In genomic region chr2:120978359-120979050, GRCh38 we compare ENCODE assay signal across 23 cellular contexts.
DNase-seq lines count a peak whose midpoint lies in the region; ATAC-seq and TF ChIP-seq lines count a peak whose summit lies in the region.
"Had no signal": no experiment of that assay in that cellular context is flagged by ENCODE, and none has a peak within 500 bp of the region (broad histone marks: within the 10 kb centered on the region; RNA-seq: fewer than 3 reads in every experiment).

No MANE protein-coding gene starts in this region.

- POLR2A ChIA-PET in RWPE1 (lab: Yijun Ruan, JAX; ENCODE audit: low non-redundant PET), result no interaction called here

- CTCF ChIA-PET in RWPE1 (lab: Yijun Ruan, JAX), result no interaction called here

- no peaks in the 10 kb centered on the region for H3K4me1 Mint-ChIP-seq in stimulated activated memory B cell treated with anti-CD40 and anti-IgM and Interleukin-4, amounts not matched to agents 10 μg/mL and 1 μg/mL and 100 μg/mL, for 72 hours
- H3K4me1 Mint-ChIP-seq: CD4-positive, CD25-positive, alpha-beta regulatory T cell; stimulated activated naive B cell treated with anti-CD40 and anti-IgM and Interleukin-4, amounts not matched to agents 10 μg/mL and 1 μg/mL and 100 μg/mL, for 72 hours had no signal

- no peak overlapping the region for H3K4me3 Mint-ChIP-seq in stimulated activated memory B cell treated with anti-CD40 and anti-IgM and Interleukin-4, amounts not matched to agents 10 μg/mL and 1 μg/mL and 100 μg/mL, for 72 hours
- H3K4me3 Mint-ChIP-seq: activated T-cell treated with anti-CD3 and anti-CD28 coated beads, Interleukin-2, amount 50 U/mL, for 72 hours; CD4-positive, CD25-positive, alpha-beta regulatory T cell; dendritic cell treated with granulocyte-macrophage colony-stimulating factor and Interleukin-4, amounts not matched to agents 40 ng/mL and 50 ng/mL, for 4 days; GM23338; stimulated activated naive B cell treated with anti-CD40 and anti-IgM and Interleukin-4, amounts not matched to agents 10 μg/mL and 1 μg/mL and 100 μg/mL, for 72 hours; T-helper 1 cell treated with Interleukin-12 subunit alpha and Interleukin-12 subunit beta and Interleukin-4 antibody, amounts not matched to agents 30 μg/mL and 1 μg/mL, for 36 hours had no signal

- peak overlapping the region; percentile 8; the same call in 1 of the 2 replicates for H3K27ac ChIP-seq in RWPE1
- H3K27ac ChIP-seq: KMS-11, thoracic aorta had no signal

- no peaks in the 10 kb centered on the region for H3K36me3 Mint-ChIP-seq in stimulated activated memory B cell treated with anti-CD40 and anti-IgM and Interleukin-4, amounts not matched to agents 10 μg/mL and 1 μg/mL and 100 μg/mL, for 72 hours
- H3K36me3 Mint-ChIP-seq: CD4-positive, CD25-positive, alpha-beta regulatory T cell; stimulated activated naive B cell treated with anti-CD40 and anti-IgM and Interleukin-4, amounts not matched to agents 10 μg/mL and 1 μg/mL and 100 μg/mL, for 72 hours had no signal

- intact Hi-C loops in sciatic nerve (cut with DNase I), result no loop called here

- peaks cover 6% of the 10 kb centered on the region for H3K9me3 Mint-ChIP-seq in stimulated activated memory B cell treated with anti-CD40 and anti-IgM and Interleukin-4, amounts not matched to agents 10 μg/mL and 1 μg/mL and 100 μg/mL, for 72 hours
- H3K9me3 Mint-ChIP-seq: activated T-cell treated with anti-CD3 and anti-CD28 coated beads, Interleukin-2, amount 50 U/mL, for 72 hours; dendritic cell treated with granulocyte-macrophage colony-stimulating factor and Interleukin-4, amounts not matched to agents 40 ng/mL and 50 ng/mL, for 4 days; GM23338; T-helper 1 cell treated with Interleukin-12 subunit alpha and Interleukin-12 subunit beta and Interleukin-4 antibody, amounts not matched to agents 30 μg/mL and 1 μg/mL, for 36 hours had no signal

- peak; percentile 39 for ATAC-seq in sciatic nerve
- ATAC-seq in stimulated activated memory B cell treated with anti-CD40 and anti-IgM and Interleukin-4, amounts not matched to agents 10 μg/mL and 1 μg/mL and 100 μg/mL, for 72 hours, result no peak
- ATAC-seq: activated T-cell treated with anti-CD3 and anti-CD28 coated beads, Interleukin-2, amount 50 U/mL, for 72 hours; GM23338; stimulated activated naive B cell treated with anti-CD40 and anti-IgM and Interleukin-4, amounts not matched to agents 10 μg/mL and 1 μg/mL and 100 μg/mL, for 72 hours had no signal

- no peaks in the 10 kb centered on the region for H3K27me3 Mint-ChIP-seq in stimulated activated memory B cell treated with anti-CD40 and anti-IgM and Interleukin-4, amounts not matched to agents 10 μg/mL and 1 μg/mL and 100 μg/mL, for 72 hours
- H3K27me3 Mint-ChIP-seq: stimulated activated naive B cell treated with anti-CD40 and anti-IgM and Interleukin-4, amounts not matched to agents 10 μg/mL and 1 μg/mL and 100 μg/mL, for 72 hours had no signal

- no peak overlapping the region for H3K4me3 ChIP-seq in fibroblast of villous mesenchyme (ENCODE audit: low read depth, low read length)
- H3K4me3 ChIP-seq: GM23338, smooth muscle cell, thoracic aorta had no signal

- no peak for TF ChIP-seq CTCF in RWPE1 (conservative IDR thresholded peaks at IDR 0.05; ENCODE audit: low read depth)
- no peak for TF ChIP-seq CTCF in fibroblast of villous mesenchyme (IDR thresholded peaks at IDR 0.05; ENCODE audit: insufficient read depth, low read depth, low read length)

- no peak overlapping the region for H3K27ac Mint-ChIP-seq in stimulated activated memory B cell treated with anti-CD40 and anti-IgM and Interleukin-4, amounts not matched to agents 10 μg/mL and 1 μg/mL and 100 μg/mL, for 72 hours
- H3K27ac Mint-ChIP-seq: activated T-cell treated with anti-CD3 and anti-CD28 coated beads, Interleukin-2, amount 50 U/mL, for 72 hours; CD4-positive, CD25-positive, alpha-beta regulatory T cell; dendritic cell treated with granulocyte-macrophage colony-stimulating factor and Interleukin-4, amounts not matched to agents 40 ng/mL and 50 ng/mL, for 4 days; GM23338; stimulated activated naive B cell treated with anti-CD40 and anti-IgM and Interleukin-4, amounts not matched to agents 10 μg/mL and 1 μg/mL and 100 μg/mL, for 72 hours; T-helper 1 cell treated with Interleukin-12 subunit alpha and Interleukin-12 subunit beta and Interleukin-4 antibody, amounts not matched to agents 30 μg/mL and 1 μg/mL, for 36 hours had no signal

- DNase-seq in EH (ENCODE audit: low read depth), result peak; percentile 64
- peak; percentile 9 for DNase-seq in RWPE1 (ENCODE audit: low spot score)
- peak; percentile 16 for DNase-seq in fibroblast of villous mesenchyme (ENCODE audit: low read depth)
- DNase-seq in sciatic nerve (ENCODE audit: low spot score), result no peak
- DNase-seq in NCI-H82 (lab: John Stamatoyannopoulos, UW), result no peak
- DNase-seq in D341Med (ENCODE audit: low spot score), result no peak
- DNase-seq in NCI-H446 treated with DMSO at 0.1 percent for 48 hours (lab: John Stamatoyannopoulos, UW), result no peak
- DNase-seq: activated naive CD4-positive, alpha-beta T cell treated with Interleukin-2 at 50 U/mL for 16 hours; activated T-cell treated with anti-CD3 and anti-CD28 coated beads, Interleukin-2, amount 50 U/mL, for 72 hours; amniotic stem cell; CD4-positive, CD25-positive, alpha-beta regulatory T cell; GF-D8; NCI-H1694; NCI-H2171; NCI-H526; stimulated activated naive B cell treated with anti-CD40 and anti-IgM and Interleukin-4, amounts not matched to agents 10 μg/mL and 1 μg/mL and 100 μg/mL, for 72 hours had no signal

Comparison
In these comparisons a context has a peak if more than half of its experiments do, and no peak if none do; other contexts are left out.
1. DNase-seq: peak in EH (single experiment), RWPE1 (single experiment) and fibroblast of villous mesenchyme (single experiment); none in sciatic nerve (single experiment), NCI-H82 (single experiment), D341Med (single experiment) and NCI-H446 treated with DMSO at 0.1 percent for 48 hours (single experiment).